ENCODE assay signal across 24 cellular contexts in the genomic region with DNA sequence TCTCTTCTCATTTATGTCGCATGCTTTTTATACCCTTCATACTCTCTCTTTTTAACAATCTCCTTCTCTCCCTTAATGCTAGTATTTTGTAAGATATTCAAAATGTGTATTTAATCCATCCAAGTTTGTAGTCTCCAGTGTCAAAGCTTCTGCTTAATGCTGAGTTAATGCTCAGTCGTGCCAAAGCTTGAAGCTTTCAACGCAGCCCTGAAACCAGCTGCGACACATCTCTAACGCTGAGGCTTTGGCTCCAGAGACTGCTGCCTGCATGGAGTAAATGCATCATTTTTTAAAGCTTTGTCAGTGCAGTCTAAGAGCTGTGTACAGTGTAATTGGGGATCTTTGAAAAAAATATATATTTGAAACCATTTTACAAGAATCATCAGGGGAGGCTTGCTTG.
DNase-seq lines count a peak whose midpoint lies in the region; ATAC-seq and TF ChIP-seq lines count a peak whose summit lies in the region.
"Had no signal": no experiment of that assay in that cellular context is flagged by ENCODE, and none has a peak within 500 bp of the region (broad histone marks: within the 10 kb centered on the region; RNA-seq: fewer than 3 reads in every experiment).

No MANE protein-coding gene starts in this region.

- no peaks in the 10 kb centered on the region for H3K27me3 Mint-ChIP-seq in stimulated activated memory B cell treated with anti-CD40 and anti-IgM and Interleukin-4, amounts not matched to agents 10 μg/mL and 1 μg/mL and 100 μg/mL, for 72 hours
- H3K27me3 Mint-ChIP-seq: CD4-positive, alpha-beta T cell had no signal

- H3K9me3 ChIP-seq in cardiac muscle cell (ENCODE audit: low read depth) (no peaks in the 10 kb centered on the region), lower lobe of right lung (no peaks in the 10 kb centered on the region)
- H3K9me3 ChIP-seq: testis, uterus had no signal

- no peak for TF ChIP-seq CTCF in choroid plexus epithelial cell (conservative IDR thresholded peaks at IDR 0.05; ENCODE audit: low read depth, low read length)
- no peak for TF ChIP-seq CTCF in cardiac muscle cell (IDR thresholded peaks at IDR 0.05; ENCODE audit: low read depth, low read length)
- no peak for TF ChIP-seq CTCF in lower lobe of right lung (IDR thresholded peaks at IDR 0.05)

- H3K27me3 ChIP-seq in cardiac muscle cell = no peaks in the 10 kb centered on the region
- peaks cover 5% of the 10 kb centered on the region for H3K27me3 ChIP-seq in lower lobe of right lung (ENCODE audit: low read depth)
- H3K27me3 ChIP-seq: testis, uterus had no signal

- no peak overlapping the region for H3K4me3 Mint-ChIP-seq in stimulated activated memory B cell treated with anti-CD40 and anti-IgM and Interleukin-4, amounts not matched to agents 10 μg/mL and 1 μg/mL and 100 μg/mL, for 72 hours
- H3K4me3 Mint-ChIP-seq: activated CD4-positive, alpha-beta T cell treated with anti-CD3 and anti-CD28 coated beads, Interleukin-2, amount 10 ng/mL, durations not matched to agents 24 days and 14 days; CD4-positive, alpha-beta T cell; immature natural killer cell; T-helper 2 cell treated with Interferon-gamma antibody and Interleukin-4, amounts not matched to agents 5 μg/mL and 100 μg/mL, for 36 hours had no signal

- ATAC-seq in lower lobe of right lung = peak in 1 of 2 donors; percentile 41
- ATAC-seq in stimulated activated memory B cell treated with anti-CD40 and anti-IgM and Interleukin-4, amounts not matched to agents 10 μg/mL and 1 μg/mL and 100 μg/mL, for 72 hours = no peak
- no peak for ATAC-seq in HG03439 (IDR thresholded peaks at IDR 0.05; ENCODE audit: unreplicated experiment)

- no peaks in the 10 kb centered on the region for H3K4me1 Mint-ChIP-seq in stimulated activated memory B cell treated with anti-CD40 and anti-IgM and Interleukin-4, amounts not matched to agents 10 μg/mL and 1 μg/mL and 100 μg/mL, for 72 hours
- H3K4me1 Mint-ChIP-seq: activated CD4-positive, alpha-beta T cell treated with anti-CD3 and anti-CD28 coated beads, Interleukin-2, amount 10 ng/mL, durations not matched to agents 24 days and 14 days; immature natural killer cell had no signal

- no peaks in the 10 kb centered on the region for H3K36me3 Mint-ChIP-seq in stimulated activated memory B cell treated with anti-CD40 and anti-IgM and Interleukin-4, amounts not matched to agents 10 μg/mL and 1 μg/mL and 100 μg/mL, for 72 hours
- H3K36me3 Mint-ChIP-seq: immature natural killer cell had no signal

- no peaks in the 10 kb centered on the region for H3K36me3 ChIP-seq in cardiac muscle cell
- no peaks in the 10 kb centered on the region for H3K36me3 ChIP-seq in lower lobe of right lung
- H3K36me3 ChIP-seq: uterus had no signal

- H3K4me1 ChIP-seq in cardiac muscle cell (ENCODE audit: low read depth) (no peaks in the 10 kb centered on the region), lower lobe of right lung (peaks cover 15% of the 10 kb centered on the region)
- H3K4me1 ChIP-seq: uterus had no signal

- DNase-seq in choroid plexus epithelial cell (ENCODE audit: low read depth) (peak; percentile 45), cardiac muscle cell (ENCODE audit: low read depth in 1 of 2, low spot score in 1 of 2) (peak; percentile 22 to 82), lower lobe of right lung (peak; percentile 46), superior temporal gyrus (ENCODE audit: extremely low spot score) (peak; percentile 20), HT-29 (ENCODE audit: low spot score) (no peak)
- DNase-seq: activated CD4-positive, alpha-beta T cell treated with anti-CD3 and anti-CD28 coated beads, Interleukin-2, amount 10 ng/mL, durations not matched to agents 24 days and 14 days; activated naive CD4-positive, alpha-beta T cell treated with anti-CD3 and anti-CD28 coated beads, Interleukin-2, amount 50 U/mL, for 16 hours; amygdala; caudate nucleus; CD4-positive, alpha-beta T cell; immature natural killer cell; mammary epithelial cell; NCI-H1105; NCI-H2029; NCI-H226; nucleus accumbens; stimulated activated CD4-positive, alpha-beta T cell treated with anti-CD3 and anti-CD28 coated beads, Interleukin-4, amount 100 ng/mL, for 1 hour; stimulated activated naive CD4-positive, alpha-beta T cell; testis; uterus had no signal

- intact Hi-C loops in lower lobe of right lung (cut with DNase I) = no loop called here

- H3K27ac ChIP-seq in cardiac muscle cell = no peak overlapping the region
- H3K27ac ChIP-seq in lower lobe of right lung = no peak overlapping the region
- H3K27ac ChIP-seq: uterus, VCaP had no signal

- H3K27ac Mint-ChIP-seq in stimulated activated memory B cell treated with anti-CD40 and anti-IgM and Interleukin-4, amounts not matched to agents 10 μg/mL and 1 μg/mL and 100 μg/mL, for 72 hours = no peak overlapping the region
- H3K27ac Mint-ChIP-seq: activated CD4-positive, alpha-beta T cell treated with anti-CD3 and anti-CD28 coated beads, Interleukin-2, amount 10 ng/mL, durations not matched to agents 24 days and 14 days; CD4-positive, alpha-beta T cell; immature natural killer cell; T-helper 2 cell treated with Interferon-gamma antibody and Interleukin-4, amounts not matched to agents 5 μg/mL and 100 μg/mL, for 36 hours had no signal

- peaks cover 11% of the 10 kb centered on the region for H3K9me3 Mint-ChIP-seq in stimulated activated memory B cell treated with anti-CD40 and anti-IgM and Interleukin-4, amounts not matched to agents 10 μg/mL and 1 μg/mL and 100 μg/mL, for 72 hours
- H3K9me3 Mint-ChIP-seq: activated CD4-positive, alpha-beta T cell treated with anti-CD3 and anti-CD28 coated beads, Interleukin-2, amount 10 ng/mL, durations not matched to agents 24 days and 14 days had no signal

- H3K4me3 ChIP-seq in choroid plexus epithelial cell (ENCODE audit: low read depth, low read length) = no peak overlapping the region
- H3K4me3 ChIP-seq in cardiac muscle cell = no peak overlapping the region
- H3K4me3 ChIP-seq in lower lobe of right lung = no peak overlapping the region
- H3K4me3 ChIP-seq: testis, uterus had no signal
